In genomic region chr1:219337588-219337987, GRCh38 we compare ENCODE assay signal across 17 cellular contexts.
DNase-seq lines count a peak whose midpoint lies in the region; ATAC-seq and TF ChIP-seq lines count a peak whose summit lies in the region.
"Had no signal": no experiment of that assay in that cellular context is flagged by ENCODE, and none has a peak within 500 bp of the region (broad histone marks: within the 10 kb centered on the region; RNA-seq: fewer than 3 reads in every experiment).

No MANE protein-coding gene starts in this region.

- H3K27me3 ChIP-seq in GM23338 (ENCODE audit: insufficient read depth), result no peaks in the 10 kb centered on the region
- H3K27me3 ChIP-seq: BE2C, BLaER1 had no signal

- no peaks in the 10 kb centered on the region for H3K4me1 ChIP-seq in GM23338 (ENCODE audit: insufficient read depth)
- H3K4me1 ChIP-seq: BE2C, BLaER1 had no signal

- H3K79me2 ChIP-seq in GM23338 (replicated peaks; ENCODE audit: insufficient read depth), result no peaks in the 10 kb centered on the region

- no peaks in the 10 kb centered on the region for H4K20me1 ChIP-seq in GM23338 (replicated peaks; ENCODE audit: insufficient read depth)
- H4K20me1 ChIP-seq: BLaER1 had no signal

- H3K27me3 Mint-ChIP-seq in GM23338 (ENCODE audit: insufficient read depth, low read depth, poor library complexity), result no peaks in the 10 kb centered on the region
- H3K27me3 Mint-ChIP-seq in chondrocyte (ENCODE audit: low read depth), result no peaks in the 10 kb centered on the region
- H3K27me3 Mint-ChIP-seq: CD4-positive, alpha-beta memory T cell; CD4-positive, CD25-positive, alpha-beta regulatory T cell; CD8-positive, alpha-beta memory T cell had no signal

- H3K4me3 Mint-ChIP-seq in GM23338 (no peak overlapping the region), chondrocyte (ENCODE audit: unreplicated experiment) (no peak overlapping the region)
- H3K4me3 Mint-ChIP-seq: CD14-positive monocyte; CD4-positive, alpha-beta memory T cell; CD4-positive, CD25-positive, alpha-beta regulatory T cell; CD8-positive, alpha-beta memory T cell had no signal

- H3K36me3 Mint-ChIP-seq in GM23338 (ENCODE audit: low read depth) (no peaks in the 10 kb centered on the region), chondrocyte (ENCODE audit: low read depth) (no peaks in the 10 kb centered on the region)
- H3K36me3 Mint-ChIP-seq: CD14-positive monocyte; CD4-positive, alpha-beta memory T cell; CD4-positive, CD25-positive, alpha-beta regulatory T cell had no signal

- DNase-seq in GM23338 (ENCODE audit: low spot score) (no peak), fibroblast of peridontal ligament (ENCODE audit: extremely low read depth) (peak; percentile 29), SK-N-DZ (ENCODE audit: low spot score) (no peak), middle frontal gyrus (ENCODE audit: extremely low spot score, low spot score) (no peak), chondrocyte (ENCODE audit: low spot score) (no peak)
- DNase-seq: 8988T; ACHN; BE2C; C1 segment of cervical spinal cord; CD4-positive, alpha-beta memory T cell; CD4-positive, CD25-positive, alpha-beta regulatory T cell; CD8-positive, alpha-beta memory T cell; COR-L47; DMS79 treated with DMSO at 0.1 percent for 48 hours; GF-D8 had no signal

- no peaks in the 10 kb centered on the region for H3F3A ChIP-seq in GM23338 (replicated peaks; ENCODE audit: low read depth)

- no peak overlapping the region for H3K4me3 ChIP-seq in GM23338
- H3K4me3 ChIP-seq: BLaER1 had no signal

- H3K9me2 ChIP-seq in GM23338 (ENCODE audit: insufficient read depth), result no peaks in the 10 kb centered on the region

- H3K27ac Mint-ChIP-seq in GM23338 (peak overlapping the region; percentile 51; the same call in 1 of the 2 replicates), chondrocyte (ENCODE audit: unreplicated experiment) (no peak overlapping the region)
- H3K27ac Mint-ChIP-seq: CD14-positive monocyte; CD4-positive, alpha-beta memory T cell; CD4-positive, CD25-positive, alpha-beta regulatory T cell; CD8-positive, alpha-beta memory T cell had no signal

- H3K9me3 Mint-ChIP-seq in GM23338, result no peaks in the 10 kb centered on the region
- H3K9me3 Mint-ChIP-seq in chondrocyte (ENCODE audit: low read depth), result peaks cover 5% of the 10 kb centered on the region

- TF ChIP-seq CTCF in GM23338 (conservative IDR thresholded peaks at IDR 0.05; ENCODE audit: low read depth in 2 of 2) (no peak), chondrocyte (IDR thresholded peaks at IDR 0.05) (no peak)

- no peaks in the 10 kb centered on the region; the same call in 2 of the 3 replicates for H3K4me1 Mint-ChIP-seq in GM23338
- H3K4me1 Mint-ChIP-seq in chondrocyte (ENCODE audit: low read depth), result peaks cover 21% of the 10 kb centered on the region
- H3K4me1 Mint-ChIP-seq: CD14-positive monocyte; CD4-positive, alpha-beta memory T cell; CD4-positive, CD25-positive, alpha-beta regulatory T cell; CD8-positive, alpha-beta memory T cell had no signal

- no peak overlapping the region for H3K4me2 ChIP-seq in GM23338
- H3K4me2 ChIP-seq: BLaER1 had no signal

- no peak overlapping the region for H3K27ac ChIP-seq in GM23338 (ENCODE audit: low read depth)
- H3K27ac ChIP-seq: BLaER1 had no signal

- no peak for ATAC-seq in GM23338

- no peak overlapping the region for H2AFZ ChIP-seq in GM23338

- no peaks in the 10 kb centered on the region for H3K36me3 ChIP-seq in GM23338 (ENCODE audit: insufficient read depth)
- H3K36me3 ChIP-seq: BE2C, BLaER1 had no signal

TF ChIP-seq in GM23338, 12 proteins besides CTCF, POLR2A, EP300 and RAD21:
- TF ChIP-seq ZNF114 (CRISPR knock-in tag; IDR thresholded peaks at IDR 0.05) (no peak), CREB1 (CRISPR knock-in tag; IDR thresholded peaks at IDR 0.05; ENCODE audit: low read depth) (no peak), ETS1 (IDR thresholded peaks at IDR 0.05) (no peak), JUNB (IDR thresholded peaks at IDR 0.05; ENCODE audit: unreplicated experiment) (no peak), POLR2AphosphoS5 (IDR thresholded peaks at IDR 0.05; ENCODE audit: low read depth) (no peak), ZNF331 (CRISPR knock-in tag; IDR thresholded peaks at IDR 0.05; ENCODE audit: low read depth) (no peak), NANOG (IDR thresholded peaks at IDR 0.05; ENCODE audit: borderline replicate concordance) (no peak), REST (IDR thresholded peaks at IDR 0.05; ENCODE audit: unreplicated experiment) (no peak)
TF ChIP-seq in GM23338: peak in this region for 0.
